In the genomic region with DNA sequence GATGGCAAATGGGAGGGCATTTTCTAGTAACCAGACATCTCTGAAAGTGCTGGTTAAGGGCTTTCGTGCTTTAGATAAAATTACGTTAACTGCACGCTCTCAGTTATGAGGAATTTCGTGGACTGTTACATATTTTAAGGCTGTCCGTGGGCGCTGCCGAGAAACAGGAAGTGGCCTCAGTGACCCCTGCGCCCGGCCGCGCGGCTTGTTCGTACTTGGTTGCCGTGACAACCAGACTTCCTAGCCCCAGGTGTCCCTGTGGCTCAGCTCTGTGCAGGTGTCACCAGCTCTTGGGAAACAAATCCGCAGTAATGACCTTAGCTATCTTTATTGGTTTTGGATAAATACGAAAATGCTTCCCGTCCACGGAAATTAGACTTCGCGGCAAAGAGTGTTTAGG, we compare ENCODE assay signal across 26 cellular contexts. TPM values are rescaled to one million over a fixed set of nuclear protein-coding genes. Genes with fewer than 3 reads are reported as not detected.
DNase-seq lines count a peak whose midpoint lies in the region; ATAC-seq, FAIRE-seq and TF ChIP-seq lines count a peak whose summit lies in the region.
"Had no signal": no experiment of that assay in that cellular context is flagged by ENCODE, and none has a peak within 500 bp of the region (broad histone marks: within the 10 kb centered on the region; RNA-seq: fewer than 3 reads in every experiment).

No MANE protein-coding gene starts in this region.

- CTCF ChIA-PET in HepG2 (lab: Yijun Ruan, JAX; ENCODE audit: low intra/inter-chr PET ratio, low total read pairs), result no interaction called here

- H3K4me1 Mint-ChIP-seq in type B pancreatic cell (ENCODE audit: unreplicated experiment), result peaks cover 19% of the 10 kb centered on the region

- no peaks in the 10 kb centered on the region for H3K36me3 ChIP-seq in right atrium auricular region
- H3K36me3 ChIP-seq in brain microvascular endothelial cell (replicated peaks), result no peaks in the 10 kb centered on the region
- H3K36me3 ChIP-seq in HepG2 (replicated peaks in 1 of 2; ENCODE audit: control insufficient read depth in 1 of 2, insufficient read depth in 2 of 2, low read length in 2 of 2), result no peaks in the 10 kb centered on the region
- H3K36me3 ChIP-seq: lower lobe of right lung, sigmoid colon had no signal

- POLR2A ChIA-PET in HepG2 (lab: Yijun Ruan, JAX), result no interaction called here

- TF ChIP-seq RAD21 in HepG2 (CRISPR knock-in tag; IDR thresholded peaks at IDR 0.05), result no peak

- H3K4me3 Mint-ChIP-seq in type B pancreatic cell, result peak overlapping the region; percentile 26
- H3K4me3 Mint-ChIP-seq: activated naive CD4-positive, alpha-beta T cell treated with anti-CD3 and anti-CD28 coated beads, Interleukin-2, amount 50 U/mL, for 24 hours; H9; IgD-negative memory B cell had no signal

- H3K79me2 ChIP-seq in HepG2 (ENCODE audit: insufficient read depth, low read length), result no peaks in the 10 kb centered on the region

- H3K9ac ChIP-seq in HepG2 (ENCODE audit: insufficient read depth, low read depth, low read length), result no peak overlapping the region
- H3K9ac ChIP-seq: BLaER1 treated with 17β-estradiol and CSF1 and Interleukin-3, amounts not matched to agents 10 nM and 100 nM had no signal

- no peaks in the 10 kb centered on the region for H3K27me3 Mint-ChIP-seq in type B pancreatic cell
- H3K27me3 Mint-ChIP-seq: activated naive CD4-positive, alpha-beta T cell treated with anti-CD3 and anti-CD28 coated beads, Interleukin-2, amount 50 U/mL, for 24 hours; IgD-negative memory B cell had no signal

- H3K9me3 ChIP-seq in right cardiac atrium (ENCODE audit: control insufficient read depth, low read length) (no peaks in the 10 kb centered on the region), right atrium auricular region (no peaks in the 10 kb centered on the region), HepG2 (ENCODE audit: low read length) (no peaks in the 10 kb centered on the region)
- H3K9me3 ChIP-seq: lower lobe of right lung, sigmoid colon had no signal

- no peak for TF ChIP-seq POLR2A in HepG2 (IDR thresholded peaks at IDR 0.05; ENCODE audit: insufficient read depth in 1 of 2, low read depth in 2 of 2, low read length in 2 of 2)

- H3K4me2 ChIP-seq in HepG2 (ENCODE audit: low read depth, low read length), result no peak overlapping the region

- H3K36me3 Mint-ChIP-seq in type B pancreatic cell, result peaks cover 18% of the 10 kb centered on the region
- H3K36me3 Mint-ChIP-seq: IgD-negative memory B cell had no signal

- H3K27ac Mint-ChIP-seq in type B pancreatic cell, result peak overlapping the region; percentile 21
- H3K27ac Mint-ChIP-seq: activated naive CD4-positive, alpha-beta T cell treated with anti-CD3 and anti-CD28 coated beads, Interleukin-2, amount 50 U/mL, for 24 hours had no signal

- 78% methylated on average over 20 of the region's 20 CpGs for WGBS in right cardiac atrium
- 87% methylated on average over 20 of the region's 20 CpGs for WGBS in HepG2 (ENCODE audit: low lambda C conversion rate)

- no TSS peak for BruUV-seq in HepG2 (replicated peaks; lab: Mats Ljungman, UMichigan)

- TF ChIP-seq EP300 in HepG2 (IDR thresholded peaks at IDR 0.05; ENCODE audit: low read depth in 2 of 2, low read length in 2 of 2) (no peak), HepG2 (CRISPR knock-in tag; IDR thresholded peaks at IDR 0.05; ENCODE audit: borderline replicate concordance) (no peak)

- H3K27me3 ChIP-seq in right cardiac atrium (ENCODE audit: control insufficient read depth, insufficient read depth) (no peaks in the 10 kb centered on the region), right atrium auricular region (no peaks in the 10 kb centered on the region), brain microvascular endothelial cell (replicated peaks) (no peaks in the 10 kb centered on the region), HepG2 (ENCODE audit: control insufficient read depth in 1 of 2, insufficient read depth in 2 of 2, low read length in 2 of 2) (no peaks in the 10 kb centered on the region)
- H3K27me3 ChIP-seq: sigmoid colon had no signal

- H3K27ac ChIP-seq in right cardiac atrium (ENCODE audit: low read length) (no peak overlapping the region), right atrium auricular region (no peak overlapping the region), brain microvascular endothelial cell (no peak overlapping the region), HepG2 (ENCODE audit: extremely low read length, insufficient read depth, low read length) (no peak overlapping the region), caudate nucleus (ENCODE audit: low read depth, low read length) (no peak overlapping the region)
- H3K27ac ChIP-seq: BLaER1 treated with 17β-estradiol and CSF1 and Interleukin-3, amounts not matched to agents 10 nM and 100 nM; lower lobe of right lung; sigmoid colon had no signal

- no peak for FAIRE-seq in HepG2 (lab: Jason Lieb, UNC)
- FAIRE-seq: D721Med, frontal cortex, islet of Langerhans, TTC549 had no signal

- H4K20me1 ChIP-seq in HepG2 (ENCODE audit: insufficient read depth, low read length), result no peaks in the 10 kb centered on the region

- DNase-seq in right cardiac atrium, result peak; percentile 4 to 31 (median 29)
- no peak for DNase-seq in right atrium auricular region (ENCODE audit: low spot score)
- DNase-seq in brain microvascular endothelial cell, result peak; percentile 38
- DNase-seq in HepG2 (ENCODE audit: low spot score), result no peak
- no peak for DNase-seq in type B pancreatic cell (ENCODE audit: extremely low spot score, unreplicated experiment)
- DNase-seq in caudate nucleus (lab: John Stamatoyannopoulos, UW), result no peak
- DNase-seq: activated CD4-positive, alpha-beta T cell treated with anti-CD3 and anti-CD28 coated beads for 48 hours; effector CD8-positive, alpha-beta T cell; H9; hypothalamus; lower lobe of right lung; NCI-H2171 treated with DMSO at 0.1 percent for 48 hours; nucleus accumbens; PC-3; SHP77; sigmoid colon; SW 1271 had no signal

- ATAC-seq in right cardiac atrium, result no peak
- ATAC-seq in HepG2, result no peak
- ATAC-seq in activated CD4-positive, CD25-positive, alpha-beta regulatory T cell treated with anti-CD3 and anti-CD28 coated beads, Interleukin-2, amount 50 U/mL, for 24 hours, result no peak
- ATAC-seq in HG03460 (IDR thresholded peaks at IDR 0.05; ENCODE audit: unreplicated experiment), result no peak
- ATAC-seq: PC-3 had no signal

- intact Hi-C loops in right cardiac atrium (cut with DNase I) (no loop called here), HepG2 (cut with micrococcal nuclease; ENCODE audit: unreplicated experiment) (no loop called here)

- no peak overlapping the region for H3K4me3 ChIP-seq in right cardiac atrium (ENCODE audit: low read length)
- H3K4me3 ChIP-seq in right atrium auricular region, result no peak overlapping the region
- H3K4me3 ChIP-seq in brain microvascular endothelial cell (ENCODE audit: low read depth, low read length), result no peak overlapping the region
- H3K4me3 ChIP-seq in HepG2 (replicated peaks in 1 of 3; ENCODE audit: insufficient read depth in 1 of 3, low read depth in 2 of 3, low read length in 3 of 3), result no peak overlapping the region
- H3K4me3 ChIP-seq: BLaER1 treated with 17β-estradiol and CSF1 and Interleukin-3, amounts not matched to agents 10 nM and 100 nM; lower lobe of right lung; sigmoid colon had no signal

- in situ Hi-C loops in brain microvascular endothelial cell (cut with HindIII; ENCODE audit: low pct_ligation_motif_present, low sequenced_read_pairs) (no loop called here), HepG2 (cut with HindIII; ENCODE audit: extremely low pct_ligation_motif_present, low pct_unique_long_range_greater_than_20kb) (no loop called here)

- no peaks in the 10 kb centered on the region for H3K9me3 Mint-ChIP-seq in type B pancreatic cell
- H3K9me3 Mint-ChIP-seq: activated naive CD4-positive, alpha-beta T cell treated with anti-CD3 and anti-CD28 coated beads, Interleukin-2, amount 50 U/mL, for 24 hours; IgD-negative memory B cell had no signal

- H3K4me1 ChIP-seq in right cardiac atrium (ENCODE audit: control insufficient read depth, insufficient read depth, low read length), result no peaks in the 10 kb centered on the region
- H3K4me1 ChIP-seq in right atrium auricular region, result peaks cover 0 to 15% of the 10 kb centered on the region in 2 donors
- peaks cover 10% of the 10 kb centered on the region for H3K4me1 ChIP-seq in HepG2 (ENCODE audit: insufficient read depth, low read length)
- H3K4me1 ChIP-seq: lower lobe of right lung had no signal

- H2AFZ ChIP-seq in HepG2 (ENCODE audit: low read length), result no peak overlapping the region

- TF ChIP-seq CTCF in right atrium auricular region (IDR thresholded peaks at IDR 0.05) (no peak), brain microvascular endothelial cell (IDR thresholded peaks at IDR 0.05; ENCODE audit: low read depth, low read length, missing control alignments) (no peak), HepG2 (CRISPR knock-in tag; IDR thresholded peaks at IDR 0.05) (no peak), type B pancreatic cell (conservative IDR thresholded peaks at IDR 0.05) (no peak)

TF ChIP-seq in HepG2, 621 proteins besides CTCF, POLR2A, EP300 and RAD21 (continues in another document):
- 0 out of 2 replicates have a peak, but pooled peaks have one; percentile 18 for TF ChIP-seq RFX1 (IDR thresholded peaks at IDR 0.05)

RNA-seq across cellular contexts. Expression of a gene that starts 52.7 kb away (rescaled TPM):
- total RNA-seq in right cardiac atrium (10 to 100 TPM; 10.6 to 13.3 (median 11.2) TPM), right atrium auricular region (10 to 100 TPM; 11.9 to 14.1 TPM), HepG2 (2016; rRNA removed; fragmentation: Illumina TruSeq; extraction: Trizol) (2.3 and 6.8 TPM in 2 replicates), type B pancreatic cell (ENCODE audit: low replicate concordance) (20.8 and 21.4 TPM in 2 replicates)
- polyA plus RNA-seq in right cardiac atrium (7.8 TPM), HepG2 (2011; rRNA removed) (8.5 and 13.7 TPM in 2 replicates)
- total RNA-seq in HepG2 (2016; cell fraction: cytosol; rRNA removed; fragmentation: Illumina TruSeq; extraction: Trizol; ENCODE audit: low read depth), result 23.4 and 25.3 TPM in 2 replicates
- 1.7 and 5.9 TPM in 2 replicates for total RNA-seq in HepG2 (2016; cell fraction: insoluble cytoplasmic fraction; rRNA removed; fragmentation: Illumina TruSeq; extraction: Trizol)
- 6.7 and 7.2 TPM in 2 replicates for total RNA-seq in HepG2 (2016; cell fraction: membrane; rRNA removed; fragmentation: Illumina TruSeq; extraction: Trizol)
- 6.8 and 8.9 TPM in 2 replicates for total RNA-seq in HepG2 (2016; cell fraction: nucleus; rRNA removed; fragmentation: Illumina TruSeq; extraction: Trizol)
- 6.6 and 9.1 TPM in 2 replicates for polyA plus RNA-seq in HepG2 (2011; cell fraction: cytosol; rRNA removed)
- 21.9 and 22.4 TPM in 2 replicates for polyA plus RNA-seq in HepG2 (2011; cell fraction: nucleus; rRNA removed)
- polyA plus RNA-seq in HepG2 (2012), result 7.4 and 13.7 TPM in 2 replicates
- polyA plus RNA-seq in HepG2 (2016; cell fraction: cytosol; fragmentation: Illumina TruSeq; extraction: Trizol; ENCODE audit: low read depth), result 1.2 and 1.4 TPM in 2 replicates
- 1.7 and 1.8 TPM in 2 replicates for polyA plus RNA-seq in HepG2 (2016; cell fraction: insoluble cytoplasmic fraction; fragmentation: Illumina TruSeq; extraction: Trizol; ENCODE audit: low read depth)
- 1.1 and 1.4 TPM in 2 replicates for polyA plus RNA-seq in HepG2 (2016; cell fraction: membrane; fragmentation: Illumina TruSeq; extraction: Trizol; ENCODE audit: low read depth)
- polyA plus RNA-seq in HepG2 (2016; cell fraction: nucleus; fragmentation: Illumina TruSeq; extraction: Trizol; ENCODE audit: insufficient read depth, low read depth), result 9.6 and 11.1 TPM in 2 replicates
- 30.2 and 40.1 TPM in 2 replicates for polyA minus RNA-seq in HepG2 (2011; rRNA and poly(A)+ RNA removed; ENCODE audit: low replicate concordance)
- 10.7 and 15.0 TPM in 2 replicates for polyA minus RNA-seq in HepG2 (2011; cell fraction: cytosol; rRNA and poly(A)+ RNA removed)
- polyA minus RNA-seq in HepG2 (2011; cell fraction: nucleus; rRNA and poly(A)+ RNA removed), result 13.4 and 17.4 TPM in 2 replicates

Comparison
In these comparisons a context has a peak if more than half of its experiments do, and no peak if none do; other contexts are left out.
1. DNase-seq: peak in right cardiac atrium (3 of 3) and brain microvascular endothelial cell (single experiment); none in right atrium auricular region (single experiment), HepG2 (single experiment), type B pancreatic cell (single experiment) and caudate nucleus (0 of 61).